Comparison of ENCODE assay signal across 3 cellular contexts in the genomic region with DNA sequence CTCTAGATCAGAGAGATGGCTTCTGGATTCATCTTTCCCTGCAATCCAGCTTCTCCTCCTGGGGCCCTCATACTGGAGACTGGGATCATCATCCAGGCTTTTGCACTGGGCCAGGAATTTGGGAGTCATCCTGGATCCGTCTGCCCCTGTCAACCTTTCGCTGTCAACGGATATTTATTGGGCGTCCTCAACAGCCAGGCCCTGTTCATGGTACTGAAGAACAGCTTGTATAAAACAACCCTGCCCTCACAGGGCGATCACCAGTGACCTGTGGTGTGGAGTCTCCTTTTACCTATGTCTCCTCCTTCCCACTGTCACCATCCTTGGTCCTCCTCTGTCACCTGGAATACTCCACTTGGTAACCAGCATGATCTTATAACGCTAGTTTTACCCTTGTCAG.
TF ChIP-seq lines count a peak whose summit lies in the region.

No MANE protein-coding gene starts in this region.

TF ChIP-seq in HEK293, 187 proteins besides CTCF, POLR2A, EP300 and RAD21:
- TF ChIP-seq, protein P1, sequence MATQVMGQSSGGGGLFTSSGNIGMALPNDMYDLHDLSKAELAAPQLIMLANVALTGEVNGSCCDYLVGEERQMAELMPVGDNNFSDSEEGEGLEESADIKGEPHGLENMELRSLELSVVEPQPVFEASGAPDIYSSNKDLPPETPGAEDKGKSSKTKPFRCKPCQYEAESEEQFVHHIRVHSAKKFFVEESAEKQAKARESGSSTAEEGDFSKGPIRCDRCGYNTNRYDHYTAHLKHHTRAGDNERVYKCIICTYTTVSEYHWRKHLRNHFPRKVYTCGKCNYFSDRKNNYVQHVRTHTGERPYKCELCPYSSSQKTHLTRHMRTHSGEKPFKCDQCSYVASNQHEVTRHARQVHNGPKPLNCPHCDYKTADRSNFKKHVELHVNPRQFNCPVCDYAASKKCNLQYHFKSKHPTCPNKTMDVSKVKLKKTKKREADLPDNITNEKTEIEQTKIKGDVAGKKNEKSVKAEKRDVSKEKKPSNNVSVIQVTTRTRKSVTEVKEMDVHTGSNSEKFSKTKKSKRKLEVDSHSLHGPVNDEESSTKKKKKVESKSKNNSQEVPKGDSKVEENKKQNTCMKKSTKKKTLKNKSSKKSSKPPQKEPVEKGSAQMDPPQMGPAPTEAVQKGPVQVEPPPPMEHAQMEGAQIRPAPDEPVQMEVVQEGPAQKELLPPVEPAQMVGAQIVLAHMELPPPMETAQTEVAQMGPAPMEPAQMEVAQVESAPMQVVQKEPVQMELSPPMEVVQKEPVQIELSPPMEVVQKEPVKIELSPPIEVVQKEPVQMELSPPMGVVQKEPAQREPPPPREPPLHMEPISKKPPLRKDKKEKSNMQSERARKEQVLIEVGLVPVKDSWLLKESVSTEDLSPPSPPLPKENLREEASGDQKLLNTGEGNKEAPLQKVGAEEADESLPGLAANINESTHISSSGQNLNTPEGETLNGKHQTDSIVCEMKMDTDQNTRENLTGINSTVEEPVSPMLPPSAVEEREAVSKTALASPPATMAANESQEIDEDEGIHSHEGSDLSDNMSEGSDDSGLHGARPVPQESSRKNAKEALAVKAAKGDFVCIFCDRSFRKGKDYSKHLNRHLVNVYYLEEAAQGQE (tag by site-specific recombination; IDR thresholded peaks at IDR 0.05) = peak; percentile 75

TF ChIP-seq in Ishikawa, 13 proteins besides CTCF, POLR2A, EP300 and RAD21:
- TF ChIP-seq, protein P1 (IDR thresholded peaks at IDR 0.05; ENCODE audit: low read depth) = peak; percentile 65

TF ChIP-seq in SK-N-SH, 30 proteins besides CTCF, POLR2A, EP300 and RAD21:
- TF ChIP-seq, protein P1 (IDR thresholded peaks at IDR 0.05; ENCODE audit: low read depth, low read length) = peak; percentile 48; the same call in 1 of the 2 replicates
